7 cellular contexts compared by ENCODE assay signal in genomic region chr15:74432271-74432967, GRCh38. TPM values are rescaled to one million over a fixed set of nuclear protein-coding genes. Genes with fewer than 3 reads are reported as not detected.
DNase-seq lines count a peak whose midpoint lies in the region; ATAC-seq, FAIRE-seq and TF ChIP-seq lines count a peak whose summit lies in the region.

No MANE protein-coding gene starts in this region.

- H3K4me3 ChIP-seq in HAP-1: peak overlapping the region; percentile 71
- peak overlapping the region; percentile 77 to 88 for H3K4me3 ChIP-seq in foreskin fibroblast (ENCODE audit: low read depth in 1 of 2, low read length in 2 of 2)
- peak overlapping the region; percentile 41 to 67 for H3K4me3 ChIP-seq in small intestine (ENCODE audit: low read depth in 1 of 2, low read length in 2 of 2)
- H3K4me3 ChIP-seq in uterus: peak overlapping the region in 1 of 2 donors; percentile 79

- H3K27me3 ChIP-seq in HAP-1 (ENCODE audit: low read depth) (peaks cover 14% of the 10 kb centered on the region), small intestine (ENCODE audit: control insufficient read depth in 2 of 2, insufficient read depth in 2 of 2, low read length in 2 of 2) (peaks cover 0 to 4% of the 10 kb centered on the region in 2 donors), uterus (no peaks in the 10 kb centered on the region)

- peaks cover 13% of the 10 kb centered on the region for H3K4me1 Mint-ChIP-seq in T-helper 17 cell

- peak overlapping the region; percentile 65 for H3K4me3 Mint-ChIP-seq in T-helper 17 cell

- H3K36me3 ChIP-seq in HAP-1 (replicated peaks) (no peaks in the 10 kb centered on the region; the same call in 1 of the 2 replicates), small intestine (ENCODE audit: control insufficient read depth in 2 of 2, insufficient read depth in 2 of 2, low read length in 2 of 2) (no peaks in the 10 kb centered on the region), uterus (no peaks in the 10 kb centered on the region)

- H3K27me3 Mint-ChIP-seq in T-helper 17 cell: no peaks in the 10 kb centered on the region

- TF ChIP-seq POLR2A in uterus (IDR thresholded peaks at IDR 0.05): no peak

- FAIRE-seq in small intestine (lab: Jason Lieb, UNC): no peak

- in situ Hi-C loops in HAP-1 (cut with MboI; ENCODE audit: low sequenced_read_pairs): loop anchor here (10.0 kb wide), 1 partner anchor 308 kb away; no protein-coding TSS in a partner anchor

- TF ChIP-seq CTCF in foreskin fibroblast (IDR thresholded peaks at IDR 0.05; ENCODE audit: low read depth, low read length) (no peak), uterus (IDR thresholded peaks at IDR 0.05) (no peak)

- intact Hi-C loops in uterus (cut with DNase I; ENCODE audit: low total_unique reads): no loop called here

- no peaks in the 10 kb centered on the region for H3K36me3 Mint-ChIP-seq in T-helper 17 cell (ENCODE audit: low read depth)

- H3K27ac ChIP-seq in small intestine (ENCODE audit: low read depth in 1 of 2, low read length in 1 of 2) (no peak overlapping the region), uterus (no peak overlapping the region)

- H3K9me3 ChIP-seq in HAP-1: no peaks in the 10 kb centered on the region
- no peaks in the 10 kb centered on the region for H3K9me3 ChIP-seq in T-helper 17 cell (ENCODE audit: control insufficient read depth, low read length, poor library complexity, severe bottlenecking)
- no peaks in the 10 kb centered on the region for H3K9me3 ChIP-seq in small intestine (ENCODE audit: control insufficient read depth, low read depth)
- no peaks in the 10 kb centered on the region for H3K9me3 ChIP-seq in uterus

- no peak overlapping the region for H3K27ac Mint-ChIP-seq in T-helper 17 cell

- DNase-seq in HAP-1 (ENCODE audit: low spot score in 2 of 2) (no peak), T-helper 17 cell (no peak), foreskin fibroblast (peak in 1 of 2 donors; percentile 29), small intestine (no peak), uterus (no peak), Kasumi-1 (lab: John Stamatoyannopoulos, UW) (no peak)

- 10 to 27% (median 15%) methylated on average over 19 to 21 of the region's 21 CpGs for WGBS in small intestine, 3 donors

- ATAC-seq in T-helper 17 cell: no peak
- no peak for ATAC-seq in HG03108 (IDR thresholded peaks at IDR 0.05; ENCODE audit: unreplicated experiment)

- peaks cover 11% of the 10 kb centered on the region for H3K4me1 ChIP-seq in HAP-1
- no peaks in the 10 kb centered on the region for H3K4me1 ChIP-seq in small intestine (ENCODE audit: control insufficient read depth in 2 of 2, insufficient read depth in 1 of 2, low read depth in 1 of 2, low read length in 1 of 2)
- peaks cover 0 to 11% of the 10 kb centered on the region in 2 donors for H3K4me1 ChIP-seq in uterus

RNA-seq across cellular contexts. Expression of gene SEMA7A, which starts 1.3 kb away (rescaled TPM):
- total RNA-seq in T-helper 17 cell (1 to 10 TPM; 2.2 to 3.6 TPM), uterus (10 to 100 TPM in 1 of 4 donors, 1 to 10 TPM in 1, under 1 TPM in 1, not detected in 1; 0.29 to 16.9 (median 4.5) TPM)
- 1 to 10 TPM in 1 of 3 donors, under 1 TPM in 2; 0.45 to 4.3 (median 0.81) TPM for polyA plus RNA-seq in small intestine

RNA-seq across cellular contexts. Expression of gene UBL7, which starts 28.5 kb away (rescaled TPM):
- total RNA-seq in T-helper 17 cell (10 to 100 TPM; 28.0 to 28.2 TPM), uterus (10 to 100 TPM; 15.4 to 60.6 (median 35.7) TPM)
- polyA plus RNA-seq in small intestine: 10 to 100 TPM; 33.3 to 51.7 (median 37.8) TPM
